Comparison of ENCODE assay signal across 24 cellular contexts in genomic region chr7:42342381-42342780, GRCh38.
"Had no signal": no experiment of that assay in that cellular context is flagged by ENCODE, and none has a peak within 500 bp of the region (broad histone marks: within the 10 kb centered on the region; RNA-seq: fewer than 3 reads in every experiment).

No MANE protein-coding gene starts in this region.

- H3K36me3 ChIP-seq: ovary, spleen, tibial nerve had no signal

- ATAC-seq: activated naive CD4-positive, alpha-beta T cell treated with anti-CD3 and anti-CD28 coated beads, Interleukin-2, amount 50 U/mL, for 72 hours; activated T-cell treated with anti-CD3 and anti-CD28 coated beads, Interleukin-2, amount 50 U/mL, for 72 hours; effector memory CD8-positive, alpha-beta T cell; left lobe of liver had no signal

- H3K4me1 Mint-ChIP-seq: naive B cell had no signal

- H3K27ac Mint-ChIP-seq: activated naive CD4-positive, alpha-beta T cell treated with anti-CD3 and anti-CD28 coated beads, Interleukin-2, amount 50 U/mL, for 72 hours; activated T-cell treated with anti-CD3 and anti-CD28 coated beads, Interleukin-2, amount 50 U/mL, for 72 hours; effector memory CD8-positive, alpha-beta T cell; naive B cell; progenitor cell of endocrine pancreas; T-helper 2 cell treated with Interferon-gamma antibody and Interleukin-4, amounts not matched to agents 5 μg/mL and 100 μg/mL, for 36 hours had no signal

- H3K27me3 Mint-ChIP-seq: effector memory CD8-positive, alpha-beta T cell had no signal

- H3K27ac ChIP-seq: coronary artery, dorsolateral prefrontal cortex, ovary, spleen, tibial nerve had no signal

- H3K36me3 Mint-ChIP-seq: activated naive CD4-positive, alpha-beta T cell treated with anti-CD3 and anti-CD28 coated beads, Interleukin-2, amount 50 U/mL, for 72 hours; naive B cell had no signal

- H3K4me3 ChIP-seq: coronary artery, dorsolateral prefrontal cortex, ovary, spleen, tibial nerve had no signal

- H3K9me3 Mint-ChIP-seq: activated naive CD4-positive, alpha-beta T cell treated with anti-CD3 and anti-CD28 coated beads, Interleukin-2, amount 50 U/mL, for 72 hours; activated T-cell treated with anti-CD3 and anti-CD28 coated beads, Interleukin-2, amount 50 U/mL, for 72 hours; T-helper 2 cell treated with Interferon-gamma antibody and Interleukin-4, amounts not matched to agents 5 μg/mL and 100 μg/mL, for 36 hours had no signal

- H3K4me3 Mint-ChIP-seq: activated T-cell treated with anti-CD3 and anti-CD28 coated beads, Interleukin-2, amount 50 U/mL, for 72 hours; effector memory CD8-positive, alpha-beta T cell; naive B cell; T-helper 2 cell treated with Interferon-gamma antibody and Interleukin-4, amounts not matched to agents 5 μg/mL and 100 μg/mL, for 36 hours had no signal

- DNase-seq: activated CD4-positive, alpha-beta T cell treated with anti-CD3 and anti-CD28 coated beads for 4 hours; activated CD4-positive, alpha-beta T cell treated with anti-CD3 and anti-CD28 coated beads, Interleukin-2, amount 50 U/mL, for 4 hours; activated CD4-positive, CD25-positive, alpha-beta regulatory T cell; activated naive CD4-positive, alpha-beta T cell; activated T-cell treated with anti-CD3 and anti-CD28 coated beads for 4 hours; activated T-cell treated with anti-CD3 and anti-CD28 coated beads, Interleukin-2, amount 50 U/mL, for 72 hours; anterior cingulate cortex; cerebellar nuclear complex; dorsolateral prefrontal cortex; effector memory CD8-positive, alpha-beta T cell; head of caudate nucleus; hypothalamus; naive B cell; ovary; retina; spleen; stimulated activated naive CD4-positive, alpha-beta T cell; T-helper 1 cell had no signal

- H3K27me3 ChIP-seq: ovary, spleen, tibial nerve had no signal

- H3K4me1 ChIP-seq: spleen had no signal

- H3K9me3 ChIP-seq: ovary, spleen, tibial nerve had no signal
